1 cellular context compared by ENCODE assay signal in genomic region chr1:33039840-33040239, GRCh38.
TF ChIP-seq lines count a peak whose summit lies in the region.

No MANE protein-coding gene starts in this region.

TF ChIP-seq in IMR-90, 13 proteins besides CTCF, POLR2A, EP300 and RAD21:
- TF ChIP-seq FOS (IDR thresholded peaks at IDR 0.05; ENCODE audit: low read depth, low read length) (no peak), RFX5 (IDR thresholded peaks at IDR 0.05; ENCODE audit: low read depth, low read length) (no peak), MXI1 (IDR thresholded peaks at IDR 0.05; ENCODE audit: borderline replicate concordance, low read depth, low read length) (no peak), MAZ (IDR thresholded peaks at IDR 0.05; ENCODE audit: borderline replicate concordance, low read depth, low read length) (no peak), SMC3 (IDR thresholded peaks at IDR 0.05; ENCODE audit: low read depth, low read length) (no peak), MAFK (IDR thresholded peaks at IDR 0.05; ENCODE audit: low read depth, low read length) (no peak), NFE2L2 (IDR thresholded peaks at IDR 0.05; ENCODE audit: low read depth, low read length) (no peak), CHD1 (IDR thresholded peaks at IDR 0.05; ENCODE audit: low read depth, low read length) (no peak), CEBPB (IDR thresholded peaks at IDR 0.05; ENCODE audit: low read depth, low read length) (no peak), BHLHE40 (IDR thresholded peaks at IDR 0.05; ENCODE audit: low read depth, low read length) (no peak), USF2 (IDR thresholded peaks at IDR 0.05; ENCODE audit: low read depth, low read length) (no peak), RCOR1 (IDR thresholded peaks at IDR 0.05; ENCODE audit: insufficient replicate concordance, low read length) (no peak)
- TF ChIP-seq, protein P1, sequence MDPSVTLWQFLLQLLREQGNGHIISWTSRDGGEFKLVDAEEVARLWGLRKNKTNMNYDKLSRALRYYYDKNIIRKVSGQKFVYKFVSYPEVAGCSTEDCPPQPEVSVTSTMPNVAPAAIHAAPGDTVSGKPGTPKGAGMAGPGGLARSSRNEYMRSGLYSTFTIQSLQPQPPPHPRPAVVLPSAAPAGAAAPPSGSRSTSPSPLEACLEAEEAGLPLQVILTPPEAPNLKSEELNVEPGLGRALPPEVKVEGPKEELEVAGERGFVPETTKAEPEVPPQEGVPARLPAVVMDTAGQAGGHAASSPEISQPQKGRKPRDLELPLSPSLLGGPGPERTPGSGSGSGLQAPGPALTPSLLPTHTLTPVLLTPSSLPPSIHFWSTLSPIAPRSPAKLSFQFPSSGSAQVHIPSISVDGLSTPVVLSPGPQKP (IDR thresholded peaks at IDR 0.05; ENCODE audit: borderline replicate concordance, low read depth, low read length) = no peak
